In genomic region chr3:71120012-71120411, GRCh38 we compare ENCODE assay signal across 17 cellular contexts.
A peak's percentile ranks its signal among the peaks of the same experiment; 100 is the strongest.
DNase-seq lines count a peak whose midpoint lies in the region; ATAC-seq and TF ChIP-seq lines count a peak whose summit lies in the region.
"Had no signal": no experiment of that assay in that cellular context is flagged by ENCODE, and none has a peak within 500 bp of the region (broad histone marks: within the 10 kb centered on the region; RNA-seq: fewer than 3 reads in every experiment).

No MANE protein-coding gene starts in this region.

- no peak overlapping the region for H3K14ac ChIP-seq in IMR-90 (replicated peaks; ENCODE audit: low read depth, low read length)

- H4K91ac ChIP-seq in IMR-90 (ENCODE audit: insufficient read depth, low read depth, low read length) = no peak overlapping the region

- no peak overlapping the region for H3K4ac ChIP-seq in IMR-90 (ENCODE audit: low read depth, low read length)

- CTCF ChIA-PET in CD4-positive, alpha-beta T cell (lab: Charles Lee) = no interaction called here
- CTCF ChIA-PET in IMR-90 (lab: Yijun Ruan, JAX) = no interaction called here

- H3K4me3 ChIP-seq in IMR-90 (ENCODE audit: insufficient read depth, low read depth, low read length) (no peak overlapping the region), colonic mucosa (no peak overlapping the region), rectal smooth muscle tissue (ENCODE audit: low read length) (no peak overlapping the region)
- H3K4me3 ChIP-seq: gastrocnemius medialis, PC-9, psoas muscle had no signal

- H3K9me3 Mint-ChIP-seq in CD4-positive, alpha-beta T cell = no peaks in the 10 kb centered on the region
- H3K9me3 Mint-ChIP-seq: nephron had no signal

- intact Hi-C loops in CD4-positive, alpha-beta T cell (cut with DNase I, micrococcal nuclease) = no loop called here
- intact Hi-C loops in IMR-90 (cut with micrococcal nuclease) = no loop called here
- intact Hi-C loops in colonic mucosa (cut with DNase I) = no loop called here

- no peak for TF ChIP-seq POLR2A in IMR-90 (IDR thresholded peaks at IDR 0.05; ENCODE audit: low read depth, low read length)

- no peak for DNase-seq in CD4-positive, alpha-beta T cell
- DNase-seq in IMR-90 (no peak), colonic mucosa (no peak), OCI-M1 (lab: John Stamatoyannopoulos, UW) (no peak), NCI-H524 (lab: John Stamatoyannopoulos, UW) (no peak)
- DNase-seq: amniotic stem cell, BE2C, DMS153, gastrocnemius medialis, NCI-H2029 treated with DMSO at 0.1 percent for 48 hours, NCI-H510A treated with DMSO at 0.1 percent for 48 hours, PC-9, psoas muscle, SK-N-SH had no signal

- no peak overlapping the region for H3K18ac ChIP-seq in IMR-90 (ENCODE audit: low read depth, low read length)

- peaks cover 90% of the 10 kb centered on the region for H3K36me3 Mint-ChIP-seq in CD4-positive, alpha-beta T cell (ENCODE audit: low read depth)

- POLR2A ChIA-PET in CD4-positive, alpha-beta T cell (lab: Charles Lee) = no interaction called here
- POLR2A ChIA-PET in IMR-90 (lab: Charles Lee; ENCODE audit: unreplicated experiment) = no interaction called here

- H2BK15ac ChIP-seq in IMR-90 (ENCODE audit: low read depth, low read length) = no peak overlapping the region

- peaks cover 42 to 62% of the 10 kb centered on the region in 2 experiments for H3K79me1 ChIP-seq in IMR-90 (ENCODE audit: low read depth in 1 of 2, low read length in 2 of 2)

- H2AK9ac ChIP-seq in IMR-90 (replicated peaks; ENCODE audit: low read depth, low read length, poor library complexity) = no peak overlapping the region

- H3K36me3 ChIP-seq in IMR-90 (ENCODE audit: control insufficient read depth, insufficient read depth, low read length) (no peaks in the 10 kb centered on the region; the same call in 1 of the 2 replicates), colonic mucosa (no peaks in the 10 kb centered on the region), rectal smooth muscle tissue (ENCODE audit: control insufficient read depth, insufficient read depth, low read length) (peaks cover 3% of the 10 kb centered on the region)
- H3K36me3 ChIP-seq: BE2C, gastrocnemius medialis had no signal

- 0 out of 2 replicates have a peak, but pooled peaks cover 3% of the 10 kb centered on the region for H4K20me1 ChIP-seq in IMR-90 (ENCODE audit: insufficient read depth, low read length)

- no peak for TF ChIP-seq CTCF in CD4-positive, alpha-beta T cell (IDR thresholded peaks at IDR 0.05)
- TF ChIP-seq CTCF in IMR-90 (conservative IDR thresholded peaks at IDR 0.05; ENCODE audit: low read depth, low read length) = no peak
- TF ChIP-seq CTCF in colonic mucosa (IDR thresholded peaks at IDR 0.05) = no peak

- H3K9me1 ChIP-seq in IMR-90 (ENCODE audit: insufficient read depth, low read length) = peaks cover 15% of the 10 kb centered on the region

- no peak for TF ChIP-seq RAD21 in IMR-90 (IDR thresholded peaks at IDR 0.05; ENCODE audit: low read length)

- H3K4me1 Mint-ChIP-seq in CD4-positive, alpha-beta T cell (ENCODE audit: low read depth) = peaks cover 96% of the 10 kb centered on the region

- peak overlapping the region; percentile 73 for H3K27ac Mint-ChIP-seq in CD4-positive, alpha-beta T cell
- H3K27ac Mint-ChIP-seq: nephron had no signal

- no peak overlapping the region for H3K4me3 Mint-ChIP-seq in CD4-positive, alpha-beta T cell
- H3K4me3 Mint-ChIP-seq: nephron had no signal

- H2BK120ac ChIP-seq in IMR-90 (ENCODE audit: low read depth, low read length) = no peak overlapping the region

- H3K27ac ChIP-seq in CD4-positive, alpha-beta T cell (ENCODE audit: low read depth, low read length) = no peak overlapping the region
- no peak overlapping the region for H3K27ac ChIP-seq in IMR-90 (ENCODE audit: insufficient read depth, low read length)
- peak overlapping the region; percentile 56 for H3K27ac ChIP-seq in colonic mucosa
- peak overlapping the region; percentile 10 for H3K27ac ChIP-seq in rectal smooth muscle tissue (ENCODE audit: low read depth, low read length)
- H3K27ac ChIP-seq: gastrocnemius medialis, PC-9, psoas muscle had no signal

- H4K5ac ChIP-seq in IMR-90 (ENCODE audit: low read depth, low read length) = no peak overlapping the region

- peak overlapping the region; percentile 10; the same call in 1 of the 2 replicates for H3K23ac ChIP-seq in IMR-90 (ENCODE audit: low read depth, low read length)

- in situ Hi-C loops in IMR-90 (cut with MboI; ENCODE audit: low sequenced_read_pairs) = no loop called here

- no peaks in the 10 kb centered on the region for H3K27me3 ChIP-seq in CD4-positive, alpha-beta T cell (ENCODE audit: control insufficient read depth, insufficient read depth, low read length)
- no peaks in the 10 kb centered on the region for H3K27me3 ChIP-seq in IMR-90 (ENCODE audit: control insufficient read depth, insufficient read depth, low read length)
- H3K27me3 ChIP-seq in colonic mucosa = no peaks in the 10 kb centered on the region
- H3K27me3 ChIP-seq in rectal smooth muscle tissue (ENCODE audit: control insufficient read depth, insufficient read depth, low read length) = no peaks in the 10 kb centered on the region
- H3K27me3 ChIP-seq: BE2C, gastrocnemius medialis had no signal

- no peak overlapping the region for H2BK20ac ChIP-seq in IMR-90 (ENCODE audit: low read depth, low read length)

- no peak overlapping the region for H3K56ac ChIP-seq in IMR-90 (ENCODE audit: extremely low read depth, insufficient read depth, low read length)

- no peak overlapping the region for H2AK5ac ChIP-seq in IMR-90 (ENCODE audit: low read depth, low read length)

- no peak for ATAC-seq in CD4-positive, alpha-beta T cell (ENCODE audit: poor library complexity)
- ATAC-seq in IMR-90 (ENCODE audit: low read depth) (no peak), HG03039 (IDR thresholded peaks at IDR 0.05; ENCODE audit: unreplicated experiment) (no peak)
- ATAC-seq: gastrocnemius medialis, psoas muscle had no signal

- dilution Hi-C loops in IMR-90 (cut with HindIII; ENCODE audit: low sequenced_read_pairs, unreplicated experiment) = no loop called here

- no peak overlapping the region for H3K9ac ChIP-seq in IMR-90 (ENCODE audit: low read depth, low read length)
- H3K9ac ChIP-seq in colonic mucosa (ENCODE audit: low read depth in 2 of 2, low read length in 2 of 2) = no peak overlapping the region
- no peak overlapping the region for H3K9ac ChIP-seq in rectal smooth muscle tissue (ENCODE audit: low read length)
- H3K9ac ChIP-seq: SK-N-SH had no signal

- H2AFZ ChIP-seq in IMR-90 (replicated peaks; ENCODE audit: low read length, poor library complexity) = no peak overlapping the region
- H2AFZ ChIP-seq: PC-9 had no signal

- no peak overlapping the region for H2BK5ac ChIP-seq in IMR-90 (ENCODE audit: low read depth, low read length, poor library complexity, severe bottlenecking)

- H3K4me1 ChIP-seq in IMR-90 (ENCODE audit: control insufficient read depth, insufficient read depth, low read length) (peaks cover 9% of the 10 kb centered on the region), colonic mucosa (peaks cover 14% of the 10 kb centered on the region), rectal smooth muscle tissue (ENCODE audit: control insufficient read depth, insufficient read depth, low read length) (peaks cover 17% of the 10 kb centered on the region)

- no peak overlapping the region for H3K4me2 ChIP-seq in IMR-90 (ENCODE audit: low read depth, low read length)
- H3K4me2 ChIP-seq: PC-9, SK-N-SH had no signal

- no TSS peak for BruUV-seq in IMR-90 (replicated peaks; lab: Mats Ljungman, UMichigan)

- H3K27me3 Mint-ChIP-seq in CD4-positive, alpha-beta T cell = no peaks in the 10 kb centered on the region

- no peak overlapping the region for H4K8ac ChIP-seq in IMR-90 (ENCODE audit: low read depth in 2 of 2, low read length in 2 of 2)

- H3K9me3 ChIP-seq in CD4-positive, alpha-beta T cell (ENCODE audit: control insufficient read depth, low read length) = no peaks in the 10 kb centered on the region
- H3K9me3 ChIP-seq in IMR-90 (ENCODE audit: control insufficient read depth, insufficient read depth, low read length) (no peaks in the 10 kb centered on the region), colonic mucosa (no peaks in the 10 kb centered on the region)
- H3K9me3 ChIP-seq: BE2C, gastrocnemius medialis, psoas muscle, SK-N-SH had no signal

TF ChIP-seq in IMR-90, 13 proteins besides CTCF, POLR2A, EP300 and RAD21:
- no peak for TF ChIP-seq SMC3 (IDR thresholded peaks at IDR 0.05; ENCODE audit: low read depth, low read length)
- TF ChIP-seq USF2 (IDR thresholded peaks at IDR 0.05; ENCODE audit: low read depth, low read length) = no peak
- TF ChIP-seq BHLHE40 (IDR thresholded peaks at IDR 0.05; ENCODE audit: low read depth, low read length) = no peak
- TF ChIP-seq RFX5 (IDR thresholded peaks at IDR 0.05; ENCODE audit: low read depth, low read length) = no peak
- TF ChIP-seq ELK1 (IDR thresholded peaks at IDR 0.05; ENCODE audit: borderline replicate concordance, low read depth, low read length) = no peak
- no peak for TF ChIP-seq FOS (IDR thresholded peaks at IDR 0.05; ENCODE audit: low read depth, low read length)
- no peak for TF ChIP-seq NFE2L2 (IDR thresholded peaks at IDR 0.05; ENCODE audit: low read depth, low read length)
- no peak for TF ChIP-seq MAZ (IDR thresholded peaks at IDR 0.05; ENCODE audit: borderline replicate concordance, low read depth, low read length)
- no peak for TF ChIP-seq MXI1 (IDR thresholded peaks at IDR 0.05; ENCODE audit: borderline replicate concordance, low read depth, low read length)
- TF ChIP-seq CHD1 (IDR thresholded peaks at IDR 0.05; ENCODE audit: low read depth, low read length) = no peak
- TF ChIP-seq RCOR1 (IDR thresholded peaks at IDR 0.05; ENCODE audit: insufficient replicate concordance, low read length) = no peak
TF ChIP-seq in IMR-90: peak in this region for 0.

Comparison
In these comparisons a context has a peak if more than half of its experiments do, and no peak if none do; other contexts are left out.
1. H3K27ac ChIP-seq: peak in colonic mucosa (single experiment) and rectal smooth muscle tissue (single experiment); none in CD4-positive, alpha-beta T cell (single experiment) and IMR-90 (single experiment).